In genomic region chr6:99521557-99522286, GRCh38 we compare ENCODE assay signal across 1 cellular context.
TF ChIP-seq lines count a peak whose summit lies in the region.

No MANE protein-coding gene starts in this region.

TF ChIP-seq in HepG2, 621 proteins besides CTCF, POLR2A, EP300 and RAD21:
- TF ChIP-seq MLXIP (CRISPR knock-in tag; IDR thresholded peaks at IDR 0.05; ENCODE audit: borderline replicate concordance), result no peak
- TF ChIP-seq ZNF878 (CRISPR knock-in tag; IDR thresholded peaks at IDR 0.05), result no peak
- no peak for TF ChIP-seq ZNF33B (CRISPR knock-in tag; IDR thresholded peaks at IDR 0.05)
- TF ChIP-seq ASH2L (IDR thresholded peaks at IDR 0.05; ENCODE audit: insufficient read length, low read depth, low read length), result peak; percentile 1
- TF ChIP-seq ZSCAN9 (CRISPR knock-in tag; IDR thresholded peaks at IDR 0.05; ENCODE audit: borderline replicate concordance), result no peak
- TF ChIP-seq ZNF609 (CRISPR knock-in tag; IDR thresholded peaks at IDR 0.05; ENCODE audit: borderline replicate concordance), result no peak
- no peak for TF ChIP-seq ZNF564 (CRISPR knock-in tag; IDR thresholded peaks at IDR 0.05)
- no peak for TF ChIP-seq LRRFIP1 (CRISPR knock-in tag; conservative IDR thresholded peaks at IDR 0.05)
- no peak for TF ChIP-seq FOXO4 (CRISPR knock-in tag; conservative IDR thresholded peaks at IDR 0.05)
- 0 out of 2 replicates have a peak, but pooled peaks have one; percentile 7 for TF ChIP-seq IRF9 (CRISPR knock-in tag; IDR thresholded peaks at IDR 0.05; ENCODE audit: borderline replicate concordance)
- TF ChIP-seq ZFY (CRISPR knock-in tag; IDR thresholded peaks at IDR 0.05), result no peak
- TF ChIP-seq SALL1 (CRISPR knock-in tag; IDR thresholded peaks at IDR 0.05), result 0 out of 2 replicates have a peak, but pooled peaks have one; percentile 10
- TF ChIP-seq ZZZ3 (CRISPR knock-in tag; IDR thresholded peaks at IDR 0.05; ENCODE audit: borderline replicate concordance), result no peak
- peak; percentile 68; the same call in 1 of the 2 replicates for TF ChIP-seq TFAP4 (IDR thresholded peaks at IDR 0.05; ENCODE audit: borderline replicate concordance, low read depth)
- TF ChIP-seq ATF2 (CRISPR knock-in tag; IDR thresholded peaks at IDR 0.05), result no peak
- no peak for TF ChIP-seq CENPT (CRISPR knock-in tag; IDR thresholded peaks at IDR 0.05; ENCODE audit: low read depth)
- TF ChIP-seq ZNF691 (CRISPR knock-in tag; IDR thresholded peaks at IDR 0.05; ENCODE audit: borderline replicate concordance, low read depth), result no peak
- peak; percentile 2 for TF ChIP-seq RBM39 (IDR thresholded peaks at IDR 0.05; ENCODE audit: low read depth, low read length, poor library complexity, severe bottlenecking)
- TF ChIP-seq ZNF451 (CRISPR knock-in tag; IDR thresholded peaks at IDR 0.05), result 0 out of 2 replicates have a peak, but pooled peaks have one; percentile 11
- TF ChIP-seq RXRA (CRISPR knock-in tag; IDR thresholded peaks at IDR 0.05), result no peak
- no peak for TF ChIP-seq ZNF292 (CRISPR knock-in tag; IDR thresholded peaks at IDR 0.05; ENCODE audit: borderline replicate concordance, low read depth)
- no peak for TF ChIP-seq KMT2A (CRISPR knock-in tag; IDR thresholded peaks at IDR 0.05)
- no peak for TF ChIP-seq NR2F1 (CRISPR knock-in tag; IDR thresholded peaks at IDR 0.05)
- TF ChIP-seq SMAD3 (CRISPR knock-in tag; IDR thresholded peaks at IDR 0.05), result no peak
- peak; percentile 63 for TF ChIP-seq ZMYM3 (CRISPR knock-in tag; IDR thresholded peaks at IDR 0.05)
- no peak for TF ChIP-seq CHD4 (IDR thresholded peaks at IDR 0.05; ENCODE audit: borderline replicate concordance, low read length)
- TF ChIP-seq MIXL1 (CRISPR knock-in tag; IDR thresholded peaks at IDR 0.05), result no peak
- no peak for TF ChIP-seq ZNF891 (CRISPR knock-in tag; IDR thresholded peaks at IDR 0.05)
- TF ChIP-seq CHCHD3 (CRISPR knock-in tag; IDR thresholded peaks at IDR 0.05), result no peak
- no peak for TF ChIP-seq REXO4 (CRISPR knock-in tag; IDR thresholded peaks at IDR 0.05; ENCODE audit: borderline replicate concordance)
- 0 out of 2 replicates have a peak, but pooled peaks have one; percentile 2 for TF ChIP-seq ZFP1 (CRISPR knock-in tag; IDR thresholded peaks at IDR 0.05)
- no peak for TF ChIP-seq E2F1 (CRISPR knock-in tag; IDR thresholded peaks at IDR 0.05)
- no peak; the same call in 1 of the 2 replicates for TF ChIP-seq ZNF501 (CRISPR knock-in tag; IDR thresholded peaks at IDR 0.05)
- 0 out of 2 replicates have a peak, but pooled peaks have one; percentile 6 for TF ChIP-seq ZNF619 (CRISPR knock-in tag; IDR thresholded peaks at IDR 0.05)
- peak; percentile 94 for TF ChIP-seq ZNF770 (CRISPR knock-in tag; IDR thresholded peaks at IDR 0.05)
- TF ChIP-seq ZNF576 (CRISPR knock-in tag; IDR thresholded peaks at IDR 0.05), result no peak
- TF ChIP-seq ZNF256 (CRISPR knock-in tag; conservative IDR thresholded peaks at IDR 0.05), result no peak
- TF ChIP-seq SP1 (IDR thresholded peaks at IDR 0.05), result no peak
- TF ChIP-seq SP1 (CRISPR knock-in tag; IDR thresholded peaks at IDR 0.05), result no peak
- 0 out of 2 replicates have a peak, but pooled peaks have one; percentile 23 for TF ChIP-seq ZFP36L1 (CRISPR knock-in tag; IDR thresholded peaks at IDR 0.05)
- TF ChIP-seq ZNF333 (CRISPR knock-in tag; IDR thresholded peaks at IDR 0.05; ENCODE audit: borderline replicate concordance), result no peak
- TF ChIP-seq TEAD2 (CRISPR knock-in tag; IDR thresholded peaks at IDR 0.05), result no peak
